In the genomic region with DNA sequence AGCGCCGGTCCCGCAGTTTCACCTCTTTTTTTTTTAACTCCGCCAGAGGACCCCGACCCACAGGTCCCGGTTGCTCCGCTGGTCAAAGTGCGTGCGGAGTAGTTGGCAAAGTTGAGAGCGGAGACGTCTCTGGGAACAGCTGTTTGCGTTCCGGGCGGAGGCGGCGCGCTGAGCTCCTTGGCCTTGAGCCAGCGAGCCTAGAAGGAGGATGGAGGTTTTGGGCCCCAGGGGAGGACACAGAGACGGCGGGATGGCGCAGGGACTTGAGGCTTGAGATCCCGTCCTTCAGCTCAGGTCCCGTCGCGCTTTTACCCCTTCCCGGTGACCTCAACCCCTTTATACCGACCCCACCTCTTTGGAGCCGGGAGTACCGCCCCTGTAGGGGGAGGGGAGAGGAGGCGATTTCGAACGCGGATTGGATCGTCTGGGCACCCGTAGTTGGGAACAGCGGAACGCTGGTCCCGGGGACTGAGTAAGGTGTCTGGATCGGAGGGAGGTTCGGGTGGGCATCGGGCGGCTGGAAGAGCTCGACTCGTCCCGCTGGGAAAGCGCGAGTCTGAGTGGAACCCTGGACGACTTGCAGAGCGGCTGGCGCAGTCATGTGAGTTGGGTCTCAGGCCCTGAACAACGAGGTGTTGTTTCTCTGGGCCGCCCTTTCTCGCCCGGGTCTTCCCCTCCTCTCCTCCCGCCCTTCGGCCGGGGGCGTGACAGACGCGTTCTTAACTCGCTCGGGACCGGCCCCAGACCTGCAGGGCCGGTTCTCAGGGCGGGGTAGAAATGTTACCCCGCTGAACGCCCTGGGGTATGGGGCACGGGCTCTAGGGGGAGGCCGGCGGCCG, we compare ENCODE assay signal across 8 cellular contexts. TPM values are rescaled to one million over a fixed set of nuclear protein-coding genes. Genes with fewer than 3 reads are reported as not detected.
DNase-seq lines count a peak whose midpoint lies in the region; FAIRE-seq and TF ChIP-seq lines count a peak whose summit lies in the region.

A gene with protein sequence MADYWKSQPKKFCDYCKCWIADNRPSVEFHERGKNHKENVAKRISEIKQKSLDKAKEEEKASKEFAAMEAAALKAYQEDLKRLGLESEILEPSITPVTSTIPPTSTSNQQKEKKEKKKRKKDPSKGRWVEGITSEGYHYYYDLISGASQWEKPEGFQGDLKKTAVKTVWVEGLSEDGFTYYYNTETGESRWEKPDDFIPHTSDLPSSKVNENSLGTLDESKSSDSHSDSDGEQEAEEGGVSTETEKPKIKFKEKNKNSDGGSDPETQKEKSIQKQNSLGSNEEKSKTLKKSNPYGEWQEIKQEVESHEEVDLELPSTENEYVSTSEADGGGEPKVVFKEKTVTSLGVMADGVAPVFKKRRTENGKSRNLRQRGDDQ (plus strand): TSS at position 435 of the 839 bp plus-strand sequence. CDS start 165 bp downstream, at position 600.

- H3K4me3 ChIP-seq in H7 (ENCODE audit: insufficient read depth, low read depth, low read length) (peak within 1 kb of the TSS; percentile 87), foreskin fibroblast (ENCODE audit: low read depth in 1 of 2, low read length in 2 of 2) (peak within 1 kb of the TSS; percentile 86 to 90), neural progenitor cell (peak within 1 kb of the TSS; percentile 70), stomach smooth muscle (ENCODE audit: low read length in 2 of 2) (peak within 1 kb of the TSS; percentile 89 to 91)

- H3K9me3 ChIP-seq in neural progenitor cell (ENCODE audit: low read depth) (no peaks in the 10 kb centered on the region), stomach smooth muscle (ENCODE audit: control insufficient read depth in 2 of 2, low read length in 2 of 2) (no peaks in the 10 kb centered on the region)

- H2AFZ ChIP-seq in neural progenitor cell (replicated peaks), result peak within 1 kb of the TSS; percentile 90

- peaks cover 30% of the 10 kb centered on the region for H3F3A ChIP-seq in neural progenitor cell (ENCODE audit: low read depth)

- H3K9ac ChIP-seq in neural progenitor cell (peak within 1 kb of the TSS; percentile 61), stomach smooth muscle (ENCODE audit: low read length in 2 of 2) (peak within 1 kb of the TSS; percentile 89 to 93)

- H3K4me1 ChIP-seq in neural progenitor cell (peaks cover 14% of the 10 kb centered on the region), stomach smooth muscle (ENCODE audit: control insufficient read depth, insufficient read depth, low read length) (peaks cover 20% of the 10 kb centered on the region)

- FAIRE-seq in G401.6 (lab: Jason Lieb, UNC), result peak; percentile 93

- peaks cover 39% of the 10 kb centered on the region for H3K4me1 Mint-ChIP-seq in neural progenitor cell

- peaks cover 11% of the 10 kb centered on the region for H3K9me3 Mint-ChIP-seq in neural progenitor cell

- TF ChIP-seq CTCF in foreskin fibroblast (IDR thresholded peaks at IDR 0.05; ENCODE audit: low read depth, low read length), result no peak
- no peak for TF ChIP-seq CTCF in neural progenitor cell (IDR thresholded peaks at IDR 0.05)

- peak within 1 kb of the TSS; percentile 99 for H3K27ac Mint-ChIP-seq in neural progenitor cell

- H3K27ac ChIP-seq in neural progenitor cell (peak within 1 kb of the TSS; percentile 87), stomach smooth muscle (ENCODE audit: low read length) (peak within 1 kb of the TSS; percentile 90)

- peaks cover 7% of the 10 kb centered on the region for H3K36me3 Mint-ChIP-seq in neural progenitor cell

- no peaks in the 10 kb centered on the region for H3K27me3 ChIP-seq in H7 (ENCODE audit: control insufficient read depth, insufficient read depth, low read length)
- no peaks in the 10 kb centered on the region for H3K27me3 ChIP-seq in neural progenitor cell
- no peaks in the 10 kb centered on the region for H3K27me3 ChIP-seq in stomach smooth muscle (ENCODE audit: control insufficient read depth in 1 of 2, insufficient read depth in 2 of 2, low read length in 2 of 2)

- no peaks in the 10 kb centered on the region for H4K20me1 ChIP-seq in neural progenitor cell (ENCODE audit: low read depth)

- peaks cover 18% of the 10 kb centered on the region for H3K27me3 Mint-ChIP-seq in neural progenitor cell (ENCODE audit: insufficient read depth, low read depth)

- H3K36me3 ChIP-seq in H7 (replicated peaks; ENCODE audit: control insufficient read depth, insufficient read depth, low read length) (peaks cover 5% of the 10 kb centered on the region), neural progenitor cell (peaks cover 10% of the 10 kb centered on the region), stomach smooth muscle (ENCODE audit: control insufficient read depth in 2 of 2, insufficient read depth in 2 of 2, low read length in 2 of 2) (peaks cover 0 to 7% of the 10 kb centered on the region in 2 donors)

- peak within 1 kb of the TSS; percentile 89 for H3K4me2 ChIP-seq in neural progenitor cell

- DNase-seq in H7, result peak; percentile 92
- DNase-seq in M059J (ENCODE audit: low read depth), result peak; percentile 92
- DNase-seq in SHP77 treated with DMSO at 0.1 percent for 48 hours (lab: John Stamatoyannopoulos, UW), result peak; percentile 83
- peak; percentile 73 for DNase-seq in activated gamma-delta T cell (lab: John Stamatoyannopoulos, UW)
- peak; percentile 95 to 98 for DNase-seq in foreskin fibroblast
- DNase-seq in neural progenitor cell (ENCODE audit: low spot score), result peak; percentile 97

- H3K79me2 ChIP-seq in neural progenitor cell (ENCODE audit: low read depth), result peaks cover 51% of the 10 kb centered on the region

- H3K4me3 Mint-ChIP-seq in neural progenitor cell, result peak within 1 kb of the TSS; percentile 99

RNA-seq across cellular contexts. Expression of the gene that starts here (rescaled TPM):
- 6.6 and 9.2 TPM in 2 replicates for total RNA-seq in H7 (2014; rRNA removed; shearing (Covaris generic))
- total RNA-seq in M059J (2014; rRNA removed; shearing (Covaris generic)), result 6.9 and 9.8 TPM in 2 replicates
- 9.0 and 12.9 TPM in 2 replicates for total RNA-seq in neural progenitor cell (ENCODE audit: low replicate concordance)

Comparison
In these comparisons a context has a peak if more than half of its experiments do, and no peak if none do; other contexts are left out.
1. Peak in every context shown above with its lines: DNase-seq, H3K4me3 ChIP-seq and H3K27ac ChIP-seq.